In the genomic region with DNA sequence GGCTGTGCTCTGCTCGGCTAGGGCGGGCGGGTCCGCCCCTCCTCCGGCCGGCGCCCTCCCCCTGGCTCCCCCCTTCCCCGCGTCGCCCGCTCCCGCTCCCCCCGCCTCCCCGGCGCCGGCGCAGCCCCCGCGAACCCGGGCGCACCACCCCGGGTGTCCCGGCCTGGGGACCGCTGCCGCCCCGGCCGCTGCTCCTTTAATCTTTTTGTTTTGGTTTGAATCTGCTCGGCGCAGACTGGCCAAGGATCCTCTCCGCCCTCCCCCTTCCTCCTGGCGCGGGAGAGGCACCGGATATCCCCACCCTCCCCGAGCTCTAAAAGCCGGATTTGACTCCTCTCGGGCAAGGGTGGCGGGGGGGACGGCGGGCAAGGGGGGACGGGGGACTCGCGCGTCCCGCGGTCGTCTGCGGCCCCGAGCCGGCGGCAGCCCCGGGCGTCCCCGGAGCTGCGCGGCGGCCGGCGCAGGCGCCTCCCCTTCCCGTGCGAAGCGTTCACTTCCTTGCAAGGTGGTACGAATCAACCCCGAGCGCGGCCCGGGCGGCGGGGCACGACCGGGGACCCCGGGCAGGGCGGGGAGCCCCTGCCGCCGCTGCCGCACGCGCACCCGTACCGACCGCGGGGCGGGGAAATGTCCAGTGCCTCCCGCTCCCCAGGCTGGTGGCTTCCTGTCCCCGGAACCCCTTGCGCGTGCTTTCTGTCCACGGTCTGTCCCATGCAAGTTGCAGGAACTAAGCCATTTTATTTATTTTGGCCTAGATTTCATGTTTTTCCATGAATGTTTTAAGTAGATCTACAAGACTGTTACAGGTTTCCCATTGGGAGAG, we compare ENCODE assay signal across 1 cellular context.
TF ChIP-seq lines count a peak whose summit lies in the region.

A gene with protein sequence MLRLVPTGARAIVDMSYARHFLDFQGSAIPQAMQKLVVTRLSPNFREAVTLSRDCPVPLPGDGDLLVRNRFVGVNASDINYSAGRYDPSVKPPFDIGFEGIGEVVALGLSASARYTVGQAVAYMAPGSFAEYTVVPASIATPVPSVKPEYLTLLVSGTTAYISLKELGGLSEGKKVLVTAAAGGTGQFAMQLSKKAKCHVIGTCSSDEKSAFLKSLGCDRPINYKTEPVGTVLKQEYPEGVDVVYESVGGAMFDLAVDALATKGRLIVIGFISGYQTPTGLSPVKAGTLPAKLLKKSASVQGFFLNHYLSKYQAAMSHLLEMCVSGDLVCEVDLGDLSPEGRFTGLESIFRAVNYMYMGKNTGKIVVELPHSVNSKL (minus strand): TSS at position 11 of the 823 bp plus-strand sequence. CDS start 81 bp downstream, outside the sequence.

TF ChIP-seq in HepG2, 621 proteins besides CTCF, POLR2A, EP300 and RAD21 (continued from another document and continues in another):
- TF ChIP-seq, protein P1, sequence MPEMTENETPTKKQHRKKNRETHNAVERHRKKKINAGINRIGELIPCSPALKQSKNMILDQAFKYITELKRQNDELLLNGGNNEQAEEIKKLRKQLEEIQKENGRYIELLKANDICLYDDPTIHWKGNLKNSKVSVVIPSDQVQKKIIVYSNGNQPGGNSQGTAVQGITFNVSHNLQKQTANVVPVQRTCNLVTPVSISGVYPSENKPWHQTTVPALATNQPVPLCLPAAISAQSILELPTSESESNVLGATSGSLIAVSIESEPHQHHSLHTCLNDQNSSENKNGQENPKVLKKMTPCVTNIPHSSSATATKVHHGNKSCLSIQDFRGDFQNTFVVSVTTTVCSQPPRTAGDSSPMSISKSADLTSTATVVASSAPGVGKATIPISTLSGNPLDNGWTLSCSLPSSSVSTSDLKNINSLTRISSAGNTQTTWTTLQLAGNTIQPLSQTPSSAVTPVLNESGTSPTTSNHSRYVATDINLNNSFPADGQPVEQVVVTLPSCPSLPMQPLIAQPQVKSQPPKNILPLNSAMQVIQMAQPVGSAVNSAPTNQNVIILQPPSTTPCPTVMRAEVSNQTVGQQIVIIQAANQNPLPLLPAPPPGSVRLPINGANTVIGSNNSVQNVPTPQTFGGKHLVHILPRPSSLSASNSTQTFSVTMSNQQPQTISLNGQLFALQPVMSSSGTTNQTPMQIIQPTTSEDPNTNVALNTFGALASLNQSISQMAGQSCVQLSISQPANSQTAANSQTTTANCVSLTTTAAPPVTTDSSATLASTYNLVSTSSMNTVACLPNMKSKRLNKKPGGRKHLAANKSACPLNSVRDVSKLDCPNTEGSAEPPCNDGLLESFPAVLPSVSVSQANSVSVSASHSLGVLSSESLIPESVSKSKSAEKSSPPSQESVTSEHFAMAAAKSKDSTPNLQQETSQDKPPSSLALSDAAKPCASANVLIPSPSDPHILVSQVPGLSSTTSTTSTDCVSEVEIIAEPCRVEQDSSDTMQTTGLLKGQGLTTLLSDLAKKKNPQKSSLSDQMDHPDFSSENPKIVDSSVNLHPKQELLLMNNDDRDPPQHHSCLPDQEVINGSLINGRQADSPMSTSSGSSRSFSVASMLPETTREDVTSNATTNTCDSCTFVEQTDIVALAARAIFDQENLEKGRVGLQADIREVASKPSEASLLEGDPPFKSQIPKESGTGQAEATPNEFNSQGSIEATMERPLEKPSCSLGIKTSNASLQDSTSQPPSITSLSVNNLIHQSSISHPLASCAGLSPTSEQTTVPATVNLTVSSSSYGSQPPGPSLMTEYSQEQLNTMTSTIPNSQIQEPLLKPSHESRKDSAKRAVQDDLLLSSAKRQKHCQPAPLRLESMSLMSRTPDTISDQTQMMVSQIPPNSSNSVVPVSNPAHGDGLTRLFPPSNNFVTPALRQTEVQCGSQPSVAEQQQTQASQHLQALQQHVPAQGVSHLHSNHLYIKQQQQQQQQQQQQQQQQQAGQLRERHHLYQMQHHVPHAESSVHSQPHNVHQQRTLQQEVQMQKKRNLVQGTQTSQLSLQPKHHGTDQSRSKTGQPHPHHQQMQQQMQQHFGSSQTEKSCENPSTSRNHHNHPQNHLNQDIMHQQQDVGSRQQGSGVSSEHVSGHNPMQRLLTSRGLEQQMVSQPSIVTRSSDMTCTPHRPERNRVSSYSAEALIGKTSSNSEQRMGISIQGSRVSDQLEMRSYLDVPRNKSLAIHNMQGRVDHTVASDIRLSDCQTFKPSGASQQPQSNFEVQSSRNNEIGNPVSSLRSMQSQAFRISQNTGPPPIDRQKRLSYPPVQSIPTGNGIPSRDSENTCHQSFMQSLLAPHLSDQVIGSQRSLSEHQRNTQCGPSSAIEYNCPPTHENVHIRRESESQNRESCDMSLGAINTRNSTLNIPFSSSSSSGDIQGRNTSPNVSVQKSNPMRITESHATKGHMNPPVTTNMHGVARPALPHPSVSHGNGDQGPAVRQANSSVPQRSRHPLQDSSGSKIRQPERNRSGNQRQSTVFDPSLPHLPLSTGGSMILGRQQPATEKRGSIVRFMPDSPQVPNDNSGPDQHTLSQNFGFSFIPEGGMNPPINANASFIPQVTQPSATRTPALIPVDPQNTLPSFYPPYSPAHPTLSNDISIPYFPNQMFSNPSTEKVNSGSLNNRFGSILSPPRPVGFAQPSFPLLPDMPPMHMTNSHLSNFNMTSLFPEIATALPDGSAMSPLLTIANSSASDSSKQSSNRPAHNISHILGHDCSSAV (CRISPR knock-in tag; IDR thresholded peaks at IDR 0.05; ENCODE audit: borderline replicate concordance), result no peak
- TF ChIP-seq NFKBIZ (CRISPR knock-in tag; IDR thresholded peaks at IDR 0.05) (no peak), YY1 (IDR thresholded peaks at IDR 0.05; ENCODE audit: insufficient read depth, insufficient replicate concordance, low read depth, low read length) (peak; percentile 74), ZNF33B (CRISPR knock-in tag; IDR thresholded peaks at IDR 0.05) (no peak), ZSCAN9 (CRISPR knock-in tag; IDR thresholded peaks at IDR 0.05; ENCODE audit: borderline replicate concordance) (no peak), POLR2AphosphoS5 (IDR thresholded peaks at IDR 0.05; ENCODE audit: low read depth, low read length) (no peak; the same call in 1 of the 2 replicates), ZNF10 (CRISPR knock-in tag; IDR thresholded peaks at IDR 0.05; ENCODE audit: borderline replicate concordance, low read depth) (no peak), HDAC6 (IDR thresholded peaks at IDR 0.05; ENCODE audit: low read depth, low read length) (no peak), ZSCAN30 (CRISPR knock-in tag; IDR thresholded peaks at IDR 0.05) (no peak), NFKB2 (CRISPR knock-in tag; IDR thresholded peaks at IDR 0.05; ENCODE audit: borderline replicate concordance) (no peak), SP2 (CRISPR knock-in tag; IDR thresholded peaks at IDR 0.05) (no peak), RBFOX2 (IDR thresholded peaks at IDR 0.05; ENCODE audit: low read depth, low read length) (peak; percentile 78; the same call in 1 of the 2 replicates), FOXM1 (CRISPR knock-in tag; IDR thresholded peaks at IDR 0.05) (peak; percentile 85), ADNP (CRISPR knock-in tag; IDR thresholded peaks at IDR 0.05) (no peak), NFIB (CRISPR knock-in tag; IDR thresholded peaks at IDR 0.05; ENCODE audit: borderline replicate concordance) (no peak), ZNF713 (CRISPR knock-in tag; IDR thresholded peaks at IDR 0.05) (no peak), HOXA3 (CRISPR knock-in tag; IDR thresholded peaks at IDR 0.05) (peak; percentile 50; the same call in 1 of the 2 replicates), NFYB (CRISPR knock-in tag; IDR thresholded peaks at IDR 0.05) (no peak), MAFF (IDR thresholded peaks at IDR 0.05; ENCODE audit: low read depth, low read length) (no peak), GABPB1 (CRISPR knock-in tag; IDR thresholded peaks at IDR 0.05) (peak; percentile 74), RARA (CRISPR knock-in tag; IDR thresholded peaks at IDR 0.05) (no peak; the same call in 1 of the 2 replicates)
- TF ChIP-seq, protein P2, sequence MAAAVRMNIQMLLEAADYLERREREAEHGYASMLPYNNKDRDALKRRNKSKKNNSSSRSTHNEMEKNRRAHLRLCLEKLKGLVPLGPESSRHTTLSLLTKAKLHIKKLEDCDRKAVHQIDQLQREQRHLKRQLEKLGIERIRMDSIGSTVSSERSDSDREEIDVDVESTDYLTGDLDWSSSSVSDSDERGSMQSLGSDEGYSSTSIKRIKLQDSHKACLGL (CRISPR knock-in tag; IDR thresholded peaks at IDR 0.05), result no peak
- TF ChIP-seq, protein P3, sequence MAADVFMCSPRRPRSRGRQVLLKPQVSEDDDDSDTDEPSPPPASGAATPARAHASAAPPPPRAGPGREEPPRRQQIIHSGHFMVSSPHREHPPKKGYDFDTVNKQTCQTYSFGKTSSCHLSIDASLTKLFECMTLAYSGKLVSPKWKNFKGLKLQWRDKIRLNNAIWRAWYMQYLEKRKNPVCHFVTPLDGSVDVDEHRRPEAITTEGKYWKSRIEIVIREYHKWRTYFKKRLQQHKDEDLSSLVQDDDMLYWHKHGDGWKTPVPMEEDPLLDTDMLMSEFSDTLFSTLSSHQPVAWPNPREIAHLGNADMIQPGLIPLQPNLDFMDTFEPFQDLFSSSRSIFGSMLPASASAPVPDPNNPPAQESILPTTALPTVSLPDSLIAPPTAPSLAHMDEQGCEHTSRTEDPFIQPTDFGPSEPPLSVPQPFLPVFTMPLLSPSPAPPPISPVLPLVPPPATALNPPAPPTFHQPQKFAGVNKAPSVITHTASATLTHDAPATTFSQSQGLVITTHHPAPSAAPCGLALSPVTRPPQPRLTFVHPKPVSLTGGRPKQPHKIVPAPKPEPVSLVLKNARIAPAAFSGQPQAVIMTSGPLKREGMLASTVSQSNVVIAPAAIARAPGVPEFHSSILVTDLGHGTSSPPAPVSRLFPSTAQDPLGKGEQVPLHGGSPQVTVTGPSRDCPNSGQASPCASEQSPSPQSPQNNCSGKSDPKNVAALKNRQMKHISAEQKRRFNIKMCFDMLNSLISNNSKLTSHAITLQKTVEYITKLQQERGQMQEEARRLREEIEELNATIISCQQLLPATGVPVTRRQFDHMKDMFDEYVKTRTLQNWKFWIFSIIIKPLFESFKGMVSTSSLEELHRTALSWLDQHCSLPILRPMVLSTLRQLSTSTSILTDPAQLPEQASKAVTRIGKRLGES (CRISPR knock-in tag; IDR thresholded peaks at IDR 0.05; ENCODE audit: borderline replicate concordance), result no peak
- TF ChIP-seq, protein P4, sequence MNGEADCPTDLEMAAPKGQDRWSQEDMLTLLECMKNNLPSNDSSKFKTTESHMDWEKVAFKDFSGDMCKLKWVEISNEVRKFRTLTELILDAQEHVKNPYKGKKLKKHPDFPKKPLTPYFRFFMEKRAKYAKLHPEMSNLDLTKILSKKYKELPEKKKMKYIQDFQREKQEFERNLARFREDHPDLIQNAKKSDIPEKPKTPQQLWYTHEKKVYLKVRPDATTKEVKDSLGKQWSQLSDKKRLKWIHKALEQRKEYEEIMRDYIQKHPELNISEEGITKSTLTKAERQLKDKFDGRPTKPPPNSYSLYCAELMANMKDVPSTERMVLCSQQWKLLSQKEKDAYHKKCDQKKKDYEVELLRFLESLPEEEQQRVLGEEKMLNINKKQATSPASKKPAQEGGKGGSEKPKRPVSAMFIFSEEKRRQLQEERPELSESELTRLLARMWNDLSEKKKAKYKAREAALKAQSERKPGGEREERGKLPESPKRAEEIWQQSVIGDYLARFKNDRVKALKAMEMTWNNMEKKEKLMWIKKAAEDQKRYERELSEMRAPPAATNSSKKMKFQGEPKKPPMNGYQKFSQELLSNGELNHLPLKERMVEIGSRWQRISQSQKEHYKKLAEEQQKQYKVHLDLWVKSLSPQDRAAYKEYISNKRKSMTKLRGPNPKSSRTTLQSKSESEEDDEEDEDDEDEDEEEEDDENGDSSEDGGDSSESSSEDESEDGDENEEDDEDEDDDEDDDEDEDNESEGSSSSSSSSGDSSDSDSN (CRISPR knock-in tag; IDR thresholded peaks at IDR 0.05), result peak; percentile 58; the same call in 1 of the 2 replicates
- TF ChIP-seq, protein P5, sequence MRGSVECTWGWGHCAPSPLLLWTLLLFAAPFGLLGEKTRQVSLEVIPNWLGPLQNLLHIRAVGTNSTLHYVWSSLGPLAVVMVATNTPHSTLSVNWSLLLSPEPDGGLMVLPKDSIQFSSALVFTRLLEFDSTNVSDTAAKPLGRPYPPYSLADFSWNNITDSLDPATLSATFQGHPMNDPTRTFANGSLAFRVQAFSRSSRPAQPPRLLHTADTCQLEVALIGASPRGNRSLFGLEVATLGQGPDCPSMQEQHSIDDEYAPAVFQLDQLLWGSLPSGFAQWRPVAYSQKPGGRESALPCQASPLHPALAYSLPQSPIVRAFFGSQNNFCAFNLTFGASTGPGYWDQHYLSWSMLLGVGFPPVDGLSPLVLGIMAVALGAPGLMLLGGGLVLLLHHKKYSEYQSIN (CRISPR knock-in tag; IDR thresholded peaks at IDR 0.05; ENCODE audit: borderline replicate concordance), result no peak
- TF ChIP-seq, protein P6, sequence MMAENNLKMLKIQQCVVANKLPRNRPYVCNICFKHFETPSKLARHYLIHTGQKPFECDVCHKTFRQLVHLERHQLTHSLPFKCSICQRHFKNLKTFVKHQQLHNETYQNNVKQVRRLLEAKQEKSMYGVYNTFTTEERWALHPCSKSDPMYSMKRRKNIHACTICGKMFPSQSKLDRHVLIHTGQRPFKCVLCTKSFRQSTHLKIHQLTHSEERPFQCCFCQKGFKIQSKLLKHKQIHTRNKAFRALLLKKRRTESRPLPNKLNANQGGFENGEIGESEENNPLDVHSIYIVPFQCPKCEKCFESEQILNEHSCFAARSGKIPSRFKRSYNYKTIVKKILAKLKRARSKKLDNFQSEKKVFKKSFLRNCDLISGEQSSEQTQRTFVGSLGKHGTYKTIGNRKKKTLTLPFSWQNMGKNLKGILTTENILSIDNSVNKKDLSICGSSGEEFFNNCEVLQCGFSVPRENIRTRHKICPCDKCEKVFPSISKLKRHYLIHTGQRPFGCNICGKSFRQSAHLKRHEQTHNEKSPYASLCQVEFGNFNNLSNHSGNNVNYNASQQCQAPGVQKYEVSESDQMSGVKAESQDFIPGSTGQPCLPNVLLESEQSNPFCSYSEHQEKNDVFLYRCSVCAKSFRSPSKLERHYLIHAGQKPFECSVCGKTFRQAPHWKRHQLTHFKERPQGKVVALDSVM (CRISPR knock-in tag; IDR thresholded peaks at IDR 0.05), result no peak
